Comparison of ENCODE assay signal across 8 cellular contexts in genomic region chr17:21126645-21127507, GRCh38. TPM values are rescaled to one million over a fixed set of nuclear protein-coding genes. Genes with fewer than 3 reads are reported as not detected.
DNase-seq lines count a peak whose midpoint lies in the region; ATAC-seq and TF ChIP-seq lines count a peak whose summit lies in the region.

A gene with protein sequence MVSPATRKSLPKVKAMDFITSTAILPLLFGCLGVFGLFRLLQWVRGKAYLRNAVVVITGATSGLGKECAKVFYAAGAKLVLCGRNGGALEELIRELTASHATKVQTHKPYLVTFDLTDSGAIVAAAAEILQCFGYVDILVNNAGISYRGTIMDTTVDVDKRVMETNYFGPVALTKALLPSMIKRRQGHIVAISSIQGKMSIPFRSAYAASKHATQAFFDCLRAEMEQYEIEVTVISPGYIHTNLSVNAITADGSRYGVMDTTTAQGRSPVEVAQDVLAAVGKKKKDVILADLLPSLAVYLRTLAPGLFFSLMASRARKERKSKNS (plus strand): TSS chr17:21126964. CDS start chr17:21126972, 8 bp downstream.

- CTCF ChIA-PET in activated CD4-positive, alpha-beta T cell treated with anti-CD3 and anti-CD28 coated beads for 36 hours (lab: Charles Lee) = interaction anchor here (0.8 to 3.3 kb wide), 5 partner anchors 8 to 89 kb away, joined by 3 to 16 read pairs (median 6); no protein-coding TSS in a partner anchor

- TF ChIP-seq POLR2A in GM19099 (IDR thresholded peaks at IDR 0.05; ENCODE audit: extremely low read depth, insufficient read length, low read depth) = peak; percentile 92

- no peaks in the 10 kb centered on the region for H3K27me3 Mint-ChIP-seq in activated CD4-positive, alpha-beta T cell treated with anti-CD3 and anti-CD28 coated beads for 36 hours

- H3K4me3 ChIP-seq in choroid plexus epithelial cell (ENCODE audit: low read depth, low read length) = peak within 1 kb of the TSS; percentile 97

- intact Hi-C loops in activated CD4-positive, alpha-beta T cell treated with anti-CD3 and anti-CD28 coated beads for 36 hours (cut with DNase I, micrococcal nuclease) = loop anchor here (1.0 to 2.0 kb wide), 7 partner anchors 28 to 196 kb away; partner anchors contain the start of genes TMEM11 (in 2 of the 2), MAP2K3 (in 1 of the 2), NATD1 (in 1 of the 2) and USP22 (in 1 of the 2)

- peak within 1 kb of the TSS; percentile 91 for H3K4me3 Mint-ChIP-seq in activated CD4-positive, alpha-beta T cell treated with anti-CD3 and anti-CD28 coated beads for 36 hours

- DNase-seq in AML-193 (lab: John Stamatoyannopoulos, UW) = peak; percentile 92 to 96
- peak; percentile 96 for DNase-seq in NCI-H510A (lab: John Stamatoyannopoulos, UW)
- DNase-seq in activated CD4-positive, alpha-beta T cell treated with anti-CD3 and anti-CD28 coated beads for 36 hours = peak; percentile 98
- peak; percentile 93 for DNase-seq in choroid plexus epithelial cell (ENCODE audit: low read depth)
- peak; percentile 95 for DNase-seq in kidney glomerular epithelial cell (lab: John Stamatoyannopoulos, UW)
- DNase-seq in stimulated activated CD4-positive, alpha-beta T cell treated with anti-CD3 and anti-CD28 coated beads, Interleukin-1b, Interleukin-23, amount 100 ng/mL, for 1 hour (ENCODE audit: low read depth in 2 of 2) = peak; percentile 92 to 93

- POLR2A ChIA-PET in activated CD4-positive, alpha-beta T cell treated with anti-CD3 and anti-CD28 coated beads for 36 hours (lab: Charles Lee) = interaction anchor here (0.7 to 1.5 kb wide), 4 partner anchors 31 to 403 kb away, joined by 3 to 4 read pairs (median 3); partner anchors contain the start of gene USP22

- TF ChIP-seq CTCF in choroid plexus epithelial cell (conservative IDR thresholded peaks at IDR 0.05; ENCODE audit: low read depth, low read length) = peak; percentile 6

- ATAC-seq in HG03432 (IDR thresholded peaks at IDR 0.05; ENCODE audit: unreplicated experiment) = peak; percentile 92
- ATAC-seq in activated CD4-positive, alpha-beta T cell treated with anti-CD3 and anti-CD28 coated beads for 36 hours = peak; percentile 96

- no peaks in the 10 kb centered on the region for H3K9me3 Mint-ChIP-seq in activated CD4-positive, alpha-beta T cell treated with anti-CD3 and anti-CD28 coated beads for 36 hours (ENCODE audit: low read depth)

- H3K4me1 Mint-ChIP-seq in activated CD4-positive, alpha-beta T cell treated with anti-CD3 and anti-CD28 coated beads for 36 hours = peaks cover 23% of the 10 kb centered on the region

- H3K27ac Mint-ChIP-seq in activated CD4-positive, alpha-beta T cell treated with anti-CD3 and anti-CD28 coated beads for 36 hours = peak within 1 kb of the TSS; percentile 98

- H3K36me3 Mint-ChIP-seq in activated CD4-positive, alpha-beta T cell treated with anti-CD3 and anti-CD28 coated beads for 36 hours (ENCODE audit: low read depth) = peaks cover 3% of the 10 kb centered on the region

RNA-seq across cellular contexts. Expression of the gene that starts here (rescaled TPM):
- 10 to 100 TPM; 12.8 to 15.0 TPM for total RNA-seq in activated CD4-positive, alpha-beta T cell treated with anti-CD3 and anti-CD28 coated beads for 36 hours

Comparison
In these comparisons a context has a peak if more than half of its experiments do, and no peak if none do; other contexts are left out.
1. Peak in every context shown above with its lines: DNase-seq, ATAC-seq and H3K4me3 ChIP-seq.